8 cellular contexts compared by ENCODE assay signal in the genomic region with DNA sequence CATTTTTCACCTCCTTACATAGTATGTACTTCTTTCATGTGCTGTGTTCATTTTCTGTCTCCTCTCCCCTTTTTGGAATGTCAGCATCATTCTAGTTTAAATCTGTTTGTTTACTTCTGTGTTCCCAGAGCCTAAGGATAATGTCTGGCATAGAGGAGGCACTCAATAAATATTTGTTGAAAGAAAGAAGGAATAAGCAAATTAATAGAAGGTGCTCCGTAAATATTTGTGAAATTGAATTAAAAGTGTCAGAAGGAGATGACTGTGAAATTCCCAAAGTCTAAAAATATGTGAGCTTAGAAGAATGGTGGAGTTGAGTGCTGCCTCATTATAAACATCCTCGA. TPM values are rescaled to one million over a fixed set of nuclear protein-coding genes. Genes with fewer than 3 reads are reported as not detected.
DNase-seq lines count a peak whose midpoint lies in the region; ATAC-seq and TF ChIP-seq lines count a peak whose summit lies in the region.

No MANE protein-coding gene starts in this region.

- H4K20me1 ChIP-seq in BLaER1 (peaks cover 14% of the 10 kb centered on the region), Karpas-422 (ENCODE audit: insufficient read depth, low read depth, low read length) (0 out of 2 replicates have a peak, but pooled peaks cover 7% of the 10 kb centered on the region), osteoblast (ENCODE audit: insufficient read depth, low read length) (peaks cover 14% of the 10 kb centered on the region)

- H3K9me2 ChIP-seq in Karpas-422 (replicated peaks; ENCODE audit: insufficient read depth, low read length): no peaks in the 10 kb centered on the region

- DNase-seq in Karpas-422: no peak
- no peak for DNase-seq in dorsolateral prefrontal cortex
- no peak for DNase-seq in osteoblast (ENCODE audit: insufficient read length, low spot score, missing footprints)
- no peak for DNase-seq in retina
- DNase-seq in inferior parietal cortex (ENCODE audit: extremely low spot score): no peak
- DNase-seq in CD1c-positive myeloid dendritic cell (ENCODE audit: extremely low spot score): no peak

- H3K27me3 ChIP-seq in BLaER1: no peaks in the 10 kb centered on the region
- H3K27me3 ChIP-seq in Karpas-422 (ENCODE audit: low read length): no peaks in the 10 kb centered on the region
- H3K27me3 ChIP-seq in dorsolateral prefrontal cortex: no peaks in the 10 kb centered on the region
- no peaks in the 10 kb centered on the region for H3K27me3 ChIP-seq in osteoblast (ENCODE audit: insufficient read depth, low read length)

- TF ChIP-seq CTCF in dorsolateral prefrontal cortex (IDR thresholded peaks at IDR 0.05 in 54 of 56, conservative IDR thresholded peaks at IDR 0.05 in 2 of 56; ENCODE audit: low read depth in 1 of 56, partially characterized antibody in 56 of 56) (no peak), osteoblast (IDR thresholded peaks at IDR 0.05; ENCODE audit: extremely low read depth, low read depth, low read length) (no peak)

- ATAC-seq in GM21423 (IDR thresholded peaks at IDR 0.05; ENCODE audit: unreplicated experiment): no peak

- peak overlapping the region; percentile 95 for H3K4me2 ChIP-seq in BLaER1
- H3K4me2 ChIP-seq in Karpas-422 (ENCODE audit: low read depth, low read length, poor library complexity, severe bottlenecking): peak overlapping the region; percentile 66
- H3K4me2 ChIP-seq in osteoblast (ENCODE audit: insufficient read depth, low read length): peak overlapping the region; percentile 94

- peaks cover 35% of the 10 kb centered on the region for H3K4me1 ChIP-seq in BLaER1
- H3K4me1 ChIP-seq in Karpas-422 (ENCODE audit: low read length): peaks cover 33% of the 10 kb centered on the region
- H3K4me1 ChIP-seq in osteoblast (ENCODE audit: insufficient read depth, low read length): peaks cover 26% of the 10 kb centered on the region

- peaks cover 6% of the 10 kb centered on the region for H3K36me3 ChIP-seq in BLaER1
- no peaks in the 10 kb centered on the region for H3K36me3 ChIP-seq in Karpas-422 (ENCODE audit: insufficient read depth, low read length)
- peaks cover 5% of the 10 kb centered on the region for H3K36me3 ChIP-seq in osteoblast (ENCODE audit: insufficient read depth, low read length)

- H3K9me3 ChIP-seq in BLaER1: no peaks in the 10 kb centered on the region
- H3K9me3 ChIP-seq in Karpas-422 (ENCODE audit: low read length): no peaks in the 10 kb centered on the region
- no peaks in the 10 kb centered on the region for H3K9me3 ChIP-seq in osteoblast (ENCODE audit: low read depth, low read length)

- H3K4me3 ChIP-seq in BLaER1 (peak overlapping the region; percentile 96), Karpas-422 (ENCODE audit: low read length) (peak overlapping the region; percentile 41), dorsolateral prefrontal cortex (peak overlapping the region in 58 of 59 donors; percentile 24 to 95 (median 53)), osteoblast (ENCODE audit: insufficient read depth, low read length) (peak overlapping the region; percentile 70)

- H3K79me2 ChIP-seq in Karpas-422 (ENCODE audit: low read length) (peaks cover 14% of the 10 kb centered on the region), osteoblast (ENCODE audit: insufficient read depth, low read length) (peaks cover 17% of the 10 kb centered on the region)

- H3K9ac ChIP-seq in BLaER1 (peak overlapping the region; percentile 100; the same call in 1 of the 2 replicates), Karpas-422 (ENCODE audit: low read length) (no peak overlapping the region)

- peak overlapping the region; percentile 100 for H3K27ac ChIP-seq in BLaER1
- H3K27ac ChIP-seq in Karpas-422 (ENCODE audit: low read length): no peak overlapping the region
- peak overlapping the region; percentile 70 to 100 (median 100) for H3K27ac ChIP-seq in dorsolateral prefrontal cortex
- H3K27ac ChIP-seq in osteoblast (ENCODE audit: low read depth, low read length): peak overlapping the region; percentile 24

- intact Hi-C loops in dorsolateral prefrontal cortex (cut with DNase I): loop anchor here in 1 of 2 donors (10.0 kb wide), 2 partner anchors 359 to 1059 kb away; a partner anchor contains a TSS

- H2AFZ ChIP-seq in Karpas-422 (ENCODE audit: low read length) (no peak overlapping the region), osteoblast (ENCODE audit: low read length) (peak overlapping the region; percentile 90)

RNA-seq across cellular contexts. Expression of a gene that starts 3.3 kb away (rescaled TPM):
- total RNA-seq in Karpas-422 (2014; rRNA removed; shearing (Covaris generic); ENCODE audit: low replicate concordance): 32.8 and 50.9 TPM in 2 replicates
- total RNA-seq in dorsolateral prefrontal cortex: 100 to 1,000 TPM in 21 of 120 experiments, 10 to 100 TPM in 99; 58.4 to 148 (median 88.8) TPM
- total RNA-seq in osteoblast: 44.5 and 52.8 TPM in 2 replicates

RNA-seq across cellular contexts. Expression of a gene that starts 17.9 kb away (rescaled TPM):
- 0.22 TPM in 1 of 2 replicates, not detected in the other for total RNA-seq in Karpas-422 (2014; rRNA removed; shearing (Covaris generic); ENCODE audit: low replicate concordance)
- total RNA-seq in dorsolateral prefrontal cortex (10 to 100 TPM in 109 of 120 experiments, 1 to 10 TPM in 11; 5.0 to 21.8 (median 13.1) TPM), osteoblast (under 0.01 and 0.36 TPM in 2 replicates)

Comparison
In these comparisons a context has a peak if more than half of its experiments do, and no peak if none do; other contexts are left out.
1. H3K4me3 ChIP-seq: peak in every context shown above with its lines; median percentile 96 in BLaER1; 70 in osteoblast; 53 in dorsolateral prefrontal cortex; 41 in Karpas-422.